ENCODE assay signal across 2 cellular contexts in the genomic region with DNA sequence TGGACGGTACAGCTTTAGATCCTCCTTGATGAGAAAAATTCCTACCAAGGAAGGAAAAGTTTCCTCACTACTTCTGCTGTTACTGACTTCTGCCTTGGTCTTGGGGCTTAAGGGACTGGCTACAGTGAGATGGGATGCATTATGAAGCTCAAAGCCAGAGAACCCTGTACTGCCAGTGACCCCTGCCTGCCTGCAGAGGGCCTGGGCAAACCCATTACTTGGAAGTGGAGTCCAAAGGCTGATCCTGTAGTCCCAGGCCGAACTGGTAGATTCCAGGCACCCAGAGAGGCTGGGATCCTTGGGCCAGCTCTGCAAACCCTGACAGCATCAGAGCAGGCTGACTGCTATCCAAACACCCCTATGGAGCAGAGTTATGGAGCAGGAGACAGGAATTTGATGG.
TF ChIP-seq lines count a peak whose summit lies in the region.

No MANE protein-coding gene starts in this region.

TF ChIP-seq in HepG2, 621 proteins besides CTCF, POLR2A, EP300 and RAD21 (continued from another document):
- TF ChIP-seq ZNF850 (CRISPR knock-in tag; conservative IDR thresholded peaks at IDR 0.05): no peak
- no peak for TF ChIP-seq ZNF674 (CRISPR knock-in tag; IDR thresholded peaks at IDR 0.05; ENCODE audit: low read depth)
- no peak for TF ChIP-seq SIN3A (IDR thresholded peaks at IDR 0.05; ENCODE audit: borderline replicate concordance, low read depth, low read length)
- TF ChIP-seq ZNF629 (CRISPR knock-in tag; conservative IDR thresholded peaks at IDR 0.05): peak; percentile 87
- no peak for TF ChIP-seq U2AF1 (optimal IDR thresholded peaks at IDR 0.05; ENCODE audit: low read depth, low read length)
- TF ChIP-seq HNF4A (CRISPR knock-in tag; IDR thresholded peaks at IDR 0.05): 0 out of 2 replicates have a peak, but pooled peaks have one; percentile 42
- TF ChIP-seq ZBTB7A (CRISPR knock-in tag; IDR thresholded peaks at IDR 0.05): no peak
- TF ChIP-seq TSC22D2 (CRISPR knock-in tag; IDR thresholded peaks at IDR 0.05; ENCODE audit: borderline replicate concordance): no peak
- TF ChIP-seq CBX5 (CRISPR knock-in tag; IDR thresholded peaks at IDR 0.05; ENCODE audit: borderline replicate concordance): no peak
- no peak for TF ChIP-seq MBD4 (IDR thresholded peaks at IDR 0.05; ENCODE audit: borderline replicate concordance, low read length)
- TF ChIP-seq ZBTB49 (CRISPR knock-in tag; IDR thresholded peaks at IDR 0.05; ENCODE audit: borderline replicate concordance): no peak
- TF ChIP-seq HNF4G (IDR thresholded peaks at IDR 0.05; ENCODE audit: borderline replicate concordance, low read depth, low read length): 0 out of 2 replicates have a peak, but pooled peaks have one; percentile 38
- no peak for TF ChIP-seq HNF4G (CRISPR knock-in tag; IDR thresholded peaks at IDR 0.05; ENCODE audit: borderline replicate concordance, low read depth)
- no peak for TF ChIP-seq CCAR2 (optimal IDR thresholded peaks at IDR 0.05; ENCODE audit: low read depth, low read length)

TF ChIP-seq in WTC11, 78 proteins besides CTCF, POLR2A, EP300 and RAD21 (continued from another document):
- TF ChIP-seq JAZF1 (CRISPR knock-in tag; IDR thresholded peaks at IDR 0.05) (no peak), E2F5 (CRISPR knock-in tag; IDR thresholded peaks at IDR 0.05) (no peak), ZNF232 (CRISPR knock-in tag; IDR thresholded peaks at IDR 0.05) (no peak), RELA (CRISPR knock-in tag; IDR thresholded peaks at IDR 0.05; ENCODE audit: borderline replicate concordance) (no peak), GRHL2 (CRISPR knock-in tag; IDR thresholded peaks at IDR 0.05; ENCODE audit: insufficient replicate concordance, severe bottlenecking) (no peak), NR1H2 (CRISPR knock-in tag; IDR thresholded peaks at IDR 0.05) (no peak), MXD4 (CRISPR knock-in tag; IDR thresholded peaks at IDR 0.05; ENCODE audit: borderline replicate concordance) (no peak), NR2C2 (CRISPR knock-in tag; IDR thresholded peaks at IDR 0.05) (no peak), MAX (CRISPR knock-in tag; IDR thresholded peaks at IDR 0.05) (no peak), ZNF416 (CRISPR knock-in tag; IDR thresholded peaks at IDR 0.05) (no peak), NR3C1 (CRISPR knock-in tag; conservative IDR thresholded peaks at IDR 0.05; ENCODE audit: low read depth) (no peak)
- TF ChIP-seq, protein P1, sequence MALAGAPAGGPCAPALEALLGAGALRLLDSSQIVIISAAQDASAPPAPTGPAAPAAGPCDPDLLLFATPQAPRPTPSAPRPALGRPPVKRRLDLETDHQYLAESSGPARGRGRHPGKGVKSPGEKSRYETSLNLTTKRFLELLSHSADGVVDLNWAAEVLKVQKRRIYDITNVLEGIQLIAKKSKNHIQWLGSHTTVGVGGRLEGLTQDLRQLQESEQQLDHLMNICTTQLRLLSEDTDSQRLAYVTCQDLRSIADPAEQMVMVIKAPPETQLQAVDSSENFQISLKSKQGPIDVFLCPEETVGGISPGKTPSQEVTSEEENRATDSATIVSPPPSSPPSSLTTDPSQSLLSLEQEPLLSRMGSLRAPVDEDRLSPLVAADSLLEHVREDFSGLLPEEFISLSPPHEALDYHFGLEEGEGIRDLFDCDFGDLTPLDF (CRISPR knock-in tag; IDR thresholded peaks at IDR 0.05): no peak
- TF ChIP-seq, protein P2, sequence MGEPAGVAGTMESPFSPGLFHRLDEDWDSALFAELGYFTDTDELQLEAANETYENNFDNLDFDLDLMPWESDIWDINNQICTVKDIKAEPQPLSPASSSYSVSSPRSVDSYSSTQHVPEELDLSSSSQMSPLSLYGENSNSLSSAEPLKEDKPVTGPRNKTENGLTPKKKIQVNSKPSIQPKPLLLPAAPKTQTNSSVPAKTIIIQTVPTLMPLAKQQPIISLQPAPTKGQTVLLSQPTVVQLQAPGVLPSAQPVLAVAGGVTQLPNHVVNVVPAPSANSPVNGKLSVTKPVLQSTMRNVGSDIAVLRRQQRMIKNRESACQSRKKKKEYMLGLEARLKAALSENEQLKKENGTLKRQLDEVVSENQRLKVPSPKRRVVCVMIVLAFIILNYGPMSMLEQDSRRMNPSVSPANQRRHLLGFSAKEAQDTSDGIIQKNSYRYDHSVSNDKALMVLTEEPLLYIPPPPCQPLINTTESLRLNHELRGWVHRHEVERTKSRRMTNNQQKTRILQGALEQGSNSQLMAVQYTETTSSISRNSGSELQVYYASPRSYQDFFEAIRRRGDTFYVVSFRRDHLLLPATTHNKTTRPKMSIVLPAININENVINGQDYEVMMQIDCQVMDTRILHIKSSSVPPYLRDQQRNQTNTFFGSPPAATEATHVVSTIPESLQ (CRISPR knock-in tag; IDR thresholded peaks at IDR 0.05): no peak
